1 cellular context compared by ENCODE assay signal in genomic region chr17:75033346-75034235, GRCh38.
TF ChIP-seq lines count a peak whose summit lies in the region.

No MANE protein-coding gene starts in this region.

TF ChIP-seq in HEK293, 187 proteins besides CTCF, POLR2A, EP300 and RAD21 (continued from another document and continues in another):
- TF ChIP-seq PRDM10 (tag by site-specific recombination; IDR thresholded peaks at IDR 0.05) (peak; percentile 81), ZBTB48 (tag by site-specific recombination; IDR thresholded peaks at IDR 0.05) (peak; percentile 81), ZSCAN5A (tag by site-specific recombination; IDR thresholded peaks at IDR 0.05) (peak; percentile 17; the same call in 1 of the 2 replicates), ZIC2 (tag by site-specific recombination; IDR thresholded peaks at IDR 0.05) (0 out of 2 replicates have a peak, but pooled peaks have one; percentile 32), GLIS2 (tag by site-specific recombination; IDR thresholded peaks at IDR 0.05) (peak; percentile 71), ZNF629 (tag by site-specific recombination; IDR thresholded peaks at IDR 0.05) (peak; percentile 9; the same call in 1 of the 2 replicates), ZNF48 (tag by site-specific recombination; IDR thresholded peaks at IDR 0.05) (no peak), ZNF404 (tag by site-specific recombination; IDR thresholded peaks at IDR 0.05) (no peak), ZNF324 (tag by site-specific recombination; IDR thresholded peaks at IDR 0.05) (peak; percentile 84), ZEB2 (tag by site-specific recombination; IDR thresholded peaks at IDR 0.05) (0 out of 2 replicates have a peak, but pooled peaks have one; percentile 72), KLF8 (tag by site-specific recombination; IDR thresholded peaks at IDR 0.05) (0 out of 2 replicates have a peak, but pooled peaks have one; percentile 38), ELK4 (IDR thresholded peaks at IDR 0.05; ENCODE audit: borderline replicate concordance, low read depth, low read length) (no peak), ZNF701 (tag by site-specific recombination; IDR thresholded peaks at IDR 0.05) (no peak), ZSCAN18 (tag by site-specific recombination; IDR thresholded peaks at IDR 0.05) (0 out of 2 replicates have a peak, but pooled peaks have one; percentile 36), ZNF660 (tag by site-specific recombination; IDR thresholded peaks at IDR 0.05) (peak; percentile 94), BCL11B (tag by site-specific recombination; IDR thresholded peaks at IDR 0.05; ENCODE audit: low read depth) (peak; percentile 73; the same call in 1 of the 2 replicates), SP3 (tag by site-specific recombination; IDR thresholded peaks at IDR 0.05) (peak; percentile 53), KLF10 (tag by site-specific recombination; IDR thresholded peaks at IDR 0.05) (peak; percentile 92), HIC1 (tag by site-specific recombination; IDR thresholded peaks at IDR 0.05) (peak; percentile 33; the same call in 1 of the 2 replicates), ZNF548 (tag by site-specific recombination; IDR thresholded peaks at IDR 0.05) (no peak), ZNF610 (tag by site-specific recombination; IDR thresholded peaks at IDR 0.05; ENCODE audit: borderline replicate concordance) (peak; percentile 63; the same call in 1 of the 2 replicates), ZNF580 (tag by site-specific recombination; IDR thresholded peaks at IDR 0.05) (peak; percentile 73), ZNF248 (tag by site-specific recombination; IDR thresholded peaks at IDR 0.05) (no peak), ZBTB26 (tag by site-specific recombination; optimal IDR thresholded peaks at IDR 0.05) (peak; percentile 92), ZNF19 (tag by site-specific recombination; IDR thresholded peaks at IDR 0.05; ENCODE audit: low read depth) (no peak), ZBTB11 (tag by site-specific recombination; conservative IDR thresholded peaks at IDR 0.05; ENCODE audit: low read depth) (peak; percentile 57), ZNF473 (tag by site-specific recombination; IDR thresholded peaks at IDR 0.05) (no peak), KLF17 (tag by site-specific recombination; IDR thresholded peaks at IDR 0.05) (peak; percentile 70; the same call in 1 of the 2 replicates), TRIM28 (IDR thresholded peaks at IDR 0.05; ENCODE audit: borderline replicate concordance, low read length) (peak; percentile 47; the same call in 1 of the 2 replicates), ZBTB21 (tag by site-specific recombination; IDR thresholded peaks at IDR 0.05) (peak; percentile 34; the same call in 1 of the 2 replicates), TSHZ1 (tag by site-specific recombination; IDR thresholded peaks at IDR 0.05; ENCODE audit: borderline replicate concordance) (peak; percentile 59; the same call in 1 of the 2 replicates), ZSCAN23 (tag by site-specific recombination; IDR thresholded peaks at IDR 0.05) (0 out of 2 replicates have a peak, but pooled peaks have one; percentile 25), KLF9 (tag by site-specific recombination; IDR thresholded peaks at IDR 0.05; ENCODE audit: low read depth) (peak; percentile 14; the same call in 1 of the 2 replicates), ZNF184 (tag by site-specific recombination; IDR thresholded peaks at IDR 0.05) (peak; percentile 72)
